In the genomic region with DNA sequence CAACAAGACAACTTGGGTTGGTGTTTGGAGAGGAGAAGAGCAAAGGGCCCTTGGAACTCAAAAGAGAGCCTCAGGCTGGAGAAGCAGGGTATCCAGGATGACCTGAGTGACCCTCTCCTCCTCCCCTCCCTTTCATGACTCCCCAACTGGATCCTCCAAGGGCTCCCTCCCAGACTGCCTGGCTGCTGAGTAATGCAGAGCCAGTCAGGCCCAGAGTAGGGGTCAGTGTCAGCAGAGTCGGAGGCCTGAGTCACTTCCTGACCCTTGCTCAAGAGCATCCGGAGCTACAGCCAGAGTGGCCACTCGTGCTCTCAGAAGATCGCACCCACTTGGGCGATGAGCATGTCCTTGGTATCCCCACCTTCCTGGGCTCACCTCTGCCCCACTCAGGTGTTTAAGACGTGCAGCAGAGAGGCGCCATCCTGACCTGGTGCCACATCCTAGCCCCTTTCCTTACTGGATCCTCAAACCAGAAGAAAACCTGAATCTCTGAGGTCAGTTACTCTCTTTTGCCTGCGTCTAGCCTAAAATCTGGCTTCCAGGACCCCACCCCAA, we compare ENCODE assay signal across 1 cellular context.
TF ChIP-seq lines count a peak whose summit lies in the region.

No MANE protein-coding gene starts in this region.

TF ChIP-seq in HepG2, 621 proteins besides CTCF, POLR2A, EP300 and RAD21 (continued from another document and continues in another):
- TF ChIP-seq, protein P1, sequence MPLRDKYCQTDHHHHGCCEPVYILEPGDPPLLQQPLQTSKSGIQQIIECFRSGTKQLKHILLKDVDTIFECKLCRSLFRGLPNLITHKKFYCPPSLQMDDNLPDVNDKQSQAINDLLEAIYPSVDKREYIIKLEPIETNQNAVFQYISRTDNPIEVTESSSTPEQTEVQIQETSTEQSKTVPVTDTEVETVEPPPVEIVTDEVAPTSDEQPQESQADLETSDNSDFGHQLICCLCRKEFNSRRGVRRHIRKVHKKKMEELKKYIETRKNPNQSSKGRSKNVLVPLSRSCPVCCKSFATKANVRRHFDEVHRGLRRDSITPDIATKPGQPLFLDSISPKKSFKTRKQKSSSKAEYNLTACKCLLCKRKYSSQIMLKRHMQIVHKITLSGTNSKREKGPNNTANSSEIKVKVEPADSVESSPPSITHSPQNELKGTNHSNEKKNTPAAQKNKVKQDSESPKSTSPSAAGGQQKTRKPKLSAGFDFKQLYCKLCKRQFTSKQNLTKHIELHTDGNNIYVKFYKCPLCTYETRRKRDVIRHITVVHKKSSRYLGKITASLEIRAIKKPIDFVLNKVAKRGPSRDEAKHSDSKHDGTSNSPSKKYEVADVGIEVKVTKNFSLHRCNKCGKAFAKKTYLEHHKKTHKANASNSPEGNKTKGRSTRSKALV (CRISPR knock-in tag; IDR thresholded peaks at IDR 0.05), result no peak
- TF ChIP-seq ZSCAN31 (CRISPR knock-in tag; IDR thresholded peaks at IDR 0.05; ENCODE audit: low read depth) (no peak), ZNF780A (CRISPR knock-in tag; IDR thresholded peaks at IDR 0.05) (no peak), FOXJ3 (CRISPR knock-in tag; IDR thresholded peaks at IDR 0.05; ENCODE audit: borderline replicate concordance) (no peak), NRL (CRISPR knock-in tag; IDR thresholded peaks at IDR 0.05; ENCODE audit: borderline replicate concordance) (no peak; the same call in none of the 2 replicates), NFE2L1 (CRISPR knock-in tag; IDR thresholded peaks at IDR 0.05; ENCODE audit: borderline replicate concordance) (no peak), HNRNPUL1 (IDR thresholded peaks at IDR 0.05; ENCODE audit: low read depth, low read length) (no peak), ZNF138 (CRISPR knock-in tag; IDR thresholded peaks at IDR 0.05; ENCODE audit: low read depth) (no peak), NFE2L2 (IDR thresholded peaks at IDR 0.05; ENCODE audit: low read length) (no peak), SMAD9 (CRISPR knock-in tag; IDR thresholded peaks at IDR 0.05) (no peak), HMGA1 (CRISPR knock-in tag; conservative IDR thresholded peaks at IDR 0.05) (no peak), ATRX (CRISPR knock-in tag; IDR thresholded peaks at IDR 0.05; ENCODE audit: borderline replicate concordance) (no peak), CHD4 (IDR thresholded peaks at IDR 0.05; ENCODE audit: borderline replicate concordance, low read length) (no peak), CCAR2 (optimal IDR thresholded peaks at IDR 0.05; ENCODE audit: low read depth, low read length) (no peak), ZNF24 (IDR thresholded peaks at IDR 0.05) (no peak), ONECUT2 (CRISPR knock-in tag; IDR thresholded peaks at IDR 0.05) (no peak), ZNF3 (CRISPR knock-in tag; IDR thresholded peaks at IDR 0.05) (no peak), TP53 (CRISPR knock-in tag; conservative IDR thresholded peaks at IDR 0.05) (no peak), SMYD3 (CRISPR knock-in tag; IDR thresholded peaks at IDR 0.05) (0 out of 2 replicates have a peak, but pooled peaks have one; percentile 55), REPIN1 (CRISPR knock-in tag; IDR thresholded peaks at IDR 0.05; ENCODE audit: borderline replicate concordance, low read depth) (no peak), GZF1 (CRISPR knock-in tag; IDR thresholded peaks at IDR 0.05) (no peak), SMARCE1 (IDR thresholded peaks at IDR 0.05; ENCODE audit: borderline replicate concordance) (no peak), TBL1XR1 (IDR thresholded peaks at IDR 0.05; ENCODE audit: borderline replicate concordance, low read length, partially characterized antibody) (peak; percentile 46), TEAD2 (CRISPR knock-in tag; IDR thresholded peaks at IDR 0.05) (no peak), JDP2 (CRISPR knock-in tag; IDR thresholded peaks at IDR 0.05; ENCODE audit: borderline replicate concordance) (no peak), RBAK (CRISPR knock-in tag; IDR thresholded peaks at IDR 0.05) (no peak), SALL1 (CRISPR knock-in tag; IDR thresholded peaks at IDR 0.05) (peak; percentile 89), TGIF2 (CRISPR knock-in tag; IDR thresholded peaks at IDR 0.05) (no peak), YEATS4 (CRISPR knock-in tag; IDR thresholded peaks at IDR 0.05; ENCODE audit: borderline replicate concordance) (no peak), ZFP82 (CRISPR knock-in tag; IDR thresholded peaks at IDR 0.05; ENCODE audit: borderline replicate concordance) (no peak), NFRKB (IDR thresholded peaks at IDR 0.05) (no peak), RFXANK (CRISPR knock-in tag; IDR thresholded peaks at IDR 0.05) (no peak), HNRNPL (IDR thresholded peaks at IDR 0.05; ENCODE audit: low read depth, low read length) (no peak), ZNF30 (CRISPR knock-in tag; IDR thresholded peaks at IDR 0.05) (no peak), PLRG1 (conservative IDR thresholded peaks at IDR 0.05) (no peak), HHEX (CRISPR knock-in tag; IDR thresholded peaks at IDR 0.05) (no peak), BCL6 (CRISPR knock-in tag; IDR thresholded peaks at IDR 0.05) (peak; percentile 48; the same call in 1 of the 2 replicates), RNF2 (conservative IDR thresholded peaks at IDR 0.05; ENCODE audit: low read depth) (no peak)
- TF ChIP-seq, protein P2, sequence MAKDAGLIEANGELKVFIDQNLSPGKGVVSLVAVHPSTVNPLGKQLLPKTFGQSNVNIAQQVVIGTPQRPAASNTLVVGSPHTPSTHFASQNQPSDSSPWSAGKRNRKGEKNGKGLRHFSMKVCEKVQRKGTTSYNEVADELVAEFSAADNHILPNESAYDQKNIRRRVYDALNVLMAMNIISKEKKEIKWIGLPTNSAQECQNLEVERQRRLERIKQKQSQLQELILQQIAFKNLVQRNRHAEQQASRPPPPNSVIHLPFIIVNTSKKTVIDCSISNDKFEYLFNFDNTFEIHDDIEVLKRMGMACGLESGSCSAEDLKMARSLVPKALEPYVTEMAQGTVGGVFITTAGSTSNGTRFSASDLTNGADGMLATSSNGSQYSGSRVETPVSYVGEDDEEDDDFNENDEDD (CRISPR knock-in tag; IDR thresholded peaks at IDR 0.05; ENCODE audit: borderline replicate concordance), result no peak
- TF ChIP-seq, protein P3, sequence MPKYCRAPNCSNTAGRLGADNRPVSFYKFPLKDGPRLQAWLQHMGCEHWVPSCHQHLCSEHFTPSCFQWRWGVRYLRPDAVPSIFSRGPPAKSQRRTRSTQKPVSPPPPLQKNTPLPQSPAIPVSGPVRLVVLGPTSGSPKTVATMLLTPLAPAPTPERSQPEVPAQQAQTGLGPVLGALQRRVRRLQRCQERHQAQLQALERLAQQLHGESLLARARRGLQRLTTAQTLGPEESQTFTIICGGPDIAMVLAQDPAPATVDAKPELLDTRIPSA (CRISPR knock-in tag; IDR thresholded peaks at IDR 0.05; ENCODE audit: borderline replicate concordance), result no peak
- TF ChIP-seq, protein P4, sequence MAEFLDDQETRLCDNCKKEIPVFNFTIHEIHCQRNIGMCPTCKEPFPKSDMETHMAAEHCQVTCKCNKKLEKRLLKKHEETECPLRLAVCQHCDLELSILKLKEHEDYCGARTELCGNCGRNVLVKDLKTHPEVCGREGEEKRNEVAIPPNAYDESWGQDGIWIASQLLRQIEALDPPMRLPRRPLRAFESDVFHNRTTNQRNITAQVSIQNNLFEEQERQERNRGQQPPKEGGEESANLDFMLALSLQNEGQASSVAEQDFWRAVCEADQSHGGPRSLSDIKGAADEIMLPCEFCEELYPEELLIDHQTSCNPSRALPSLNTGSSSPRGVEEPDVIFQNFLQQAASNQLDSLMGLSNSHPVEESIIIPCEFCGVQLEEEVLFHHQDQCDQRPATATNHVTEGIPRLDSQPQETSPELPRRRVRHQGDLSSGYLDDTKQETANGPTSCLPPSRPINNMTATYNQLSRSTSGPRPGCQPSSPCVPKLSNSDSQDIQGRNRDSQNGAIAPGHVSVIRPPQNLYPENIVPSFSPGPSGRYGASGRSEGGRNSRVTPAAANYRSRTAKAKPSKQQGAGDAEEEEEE (CRISPR knock-in tag; IDR thresholded peaks at IDR 0.05; ENCODE audit: borderline replicate concordance), result no peak
- TF ChIP-seq, protein P5, sequence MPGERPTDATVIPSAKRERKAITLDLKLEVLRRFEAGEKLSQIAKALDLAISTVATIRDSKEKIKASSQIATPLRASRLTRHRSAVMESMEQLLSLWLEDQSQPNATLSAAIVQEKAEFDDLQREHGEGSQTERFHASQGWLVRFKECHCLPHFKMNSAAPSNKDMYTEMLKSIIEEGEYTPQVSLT (CRISPR knock-in tag; IDR thresholded peaks at IDR 0.05; ENCODE audit: borderline replicate concordance, low read depth), result no peak
- TF ChIP-seq, protein P6, sequence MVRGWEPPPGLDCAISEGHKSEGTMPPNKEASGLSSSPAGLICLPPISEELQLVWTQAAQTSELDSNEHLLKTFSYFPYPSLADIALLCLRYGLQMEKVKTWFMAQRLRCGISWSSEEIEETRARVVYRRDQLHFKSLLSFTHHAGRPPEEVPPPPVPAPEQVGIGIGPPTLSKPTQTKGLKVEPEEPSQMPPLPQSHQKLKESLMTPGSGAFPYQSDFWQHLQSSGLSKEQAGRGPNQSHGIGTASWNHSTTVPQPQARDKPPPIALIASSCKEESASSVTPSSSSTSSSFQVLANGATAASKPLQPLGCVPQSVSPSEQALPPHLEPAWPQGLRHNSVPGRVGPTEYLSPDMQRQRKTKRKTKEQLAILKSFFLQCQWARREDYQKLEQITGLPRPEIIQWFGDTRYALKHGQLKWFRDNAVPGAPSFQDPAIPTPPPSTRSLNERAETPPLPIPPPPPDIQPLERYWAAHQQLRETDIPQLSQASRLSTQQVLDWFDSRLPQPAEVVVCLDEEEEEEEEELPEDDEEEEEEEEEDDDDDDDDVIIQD (CRISPR knock-in tag; IDR thresholded peaks at IDR 0.05; ENCODE audit: low read depth), result peak; percentile 79
- TF ChIP-seq, protein P7, sequence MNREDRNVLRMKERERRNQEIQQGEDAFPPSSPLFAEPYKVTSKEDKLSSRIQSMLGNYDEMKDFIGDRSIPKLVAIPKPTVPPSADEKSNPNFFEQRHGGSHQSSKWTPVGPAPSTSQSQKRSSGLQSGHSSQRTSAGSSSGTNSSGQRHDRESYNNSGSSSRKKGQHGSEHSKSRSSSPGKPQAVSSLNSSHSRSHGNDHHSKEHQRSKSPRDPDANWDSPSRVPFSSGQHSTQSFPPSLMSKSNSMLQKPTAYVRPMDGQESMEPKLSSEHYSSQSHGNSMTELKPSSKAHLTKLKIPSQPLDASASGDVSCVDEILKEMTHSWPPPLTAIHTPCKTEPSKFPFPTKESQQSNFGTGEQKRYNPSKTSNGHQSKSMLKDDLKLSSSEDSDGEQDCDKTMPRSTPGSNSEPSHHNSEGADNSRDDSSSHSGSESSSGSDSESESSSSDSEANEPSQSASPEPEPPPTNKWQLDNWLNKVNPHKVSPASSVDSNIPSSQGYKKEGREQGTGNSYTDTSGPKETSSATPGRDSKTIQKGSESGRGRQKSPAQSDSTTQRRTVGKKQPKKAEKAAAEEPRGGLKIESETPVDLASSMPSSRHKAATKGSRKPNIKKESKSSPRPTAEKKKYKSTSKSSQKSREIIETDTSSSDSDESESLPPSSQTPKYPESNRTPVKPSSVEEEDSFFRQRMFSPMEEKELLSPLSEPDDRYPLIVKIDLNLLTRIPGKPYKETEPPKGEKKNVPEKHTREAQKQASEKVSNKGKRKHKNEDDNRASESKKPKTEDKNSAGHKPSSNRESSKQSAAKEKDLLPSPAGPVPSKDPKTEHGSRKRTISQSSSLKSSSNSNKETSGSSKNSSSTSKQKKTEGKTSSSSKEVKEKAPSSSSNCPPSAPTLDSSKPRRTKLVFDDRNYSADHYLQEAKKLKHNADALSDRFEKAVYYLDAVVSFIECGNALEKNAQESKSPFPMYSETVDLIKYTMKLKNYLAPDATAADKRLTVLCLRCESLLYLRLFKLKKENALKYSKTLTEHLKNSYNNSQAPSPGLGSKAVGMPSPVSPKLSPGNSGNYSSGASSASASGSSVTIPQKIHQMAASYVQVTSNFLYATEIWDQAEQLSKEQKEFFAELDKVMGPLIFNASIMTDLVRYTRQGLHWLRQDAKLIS (CRISPR knock-in tag; IDR thresholded peaks at IDR 0.05), result no peak
- TF ChIP-seq, protein P8, sequence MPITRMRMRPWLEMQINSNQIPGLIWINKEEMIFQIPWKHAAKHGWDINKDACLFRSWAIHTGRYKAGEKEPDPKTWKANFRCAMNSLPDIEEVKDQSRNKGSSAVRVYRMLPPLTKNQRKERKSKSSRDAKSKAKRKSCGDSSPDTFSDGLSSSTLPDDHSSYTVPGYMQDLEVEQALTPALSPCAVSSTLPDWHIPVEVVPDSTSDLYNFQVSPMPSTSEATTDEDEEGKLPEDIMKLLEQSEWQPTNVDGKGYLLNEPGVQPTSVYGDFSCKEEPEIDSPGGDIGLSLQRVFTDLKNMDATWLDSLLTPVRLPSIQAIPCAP (CRISPR knock-in tag; IDR thresholded peaks at IDR 0.05; ENCODE audit: low read depth), result no peak
- TF ChIP-seq, protein P9, sequence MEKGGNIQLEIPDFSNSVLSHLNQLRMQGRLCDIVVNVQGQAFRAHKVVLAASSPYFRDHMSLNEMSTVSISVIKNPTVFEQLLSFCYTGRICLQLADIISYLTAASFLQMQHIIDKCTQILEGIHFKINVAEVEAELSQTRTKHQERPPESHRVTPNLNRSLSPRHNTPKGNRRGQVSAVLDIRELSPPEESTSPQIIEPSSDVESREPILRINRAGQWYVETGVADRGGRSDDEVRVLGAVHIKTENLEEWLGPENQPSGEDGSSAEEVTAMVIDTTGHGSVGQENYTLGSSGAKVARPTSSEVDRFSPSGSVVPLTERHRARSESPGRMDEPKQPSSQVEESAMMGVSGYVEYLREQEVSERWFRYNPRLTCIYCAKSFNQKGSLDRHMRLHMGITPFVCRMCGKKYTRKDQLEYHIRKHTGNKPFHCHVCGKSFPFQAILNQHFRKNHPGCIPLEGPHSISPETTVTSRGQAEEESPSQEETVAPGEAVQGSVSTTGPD (CRISPR knock-in tag; IDR thresholded peaks at IDR 0.05), result no peak
- TF ChIP-seq, protein P10, sequence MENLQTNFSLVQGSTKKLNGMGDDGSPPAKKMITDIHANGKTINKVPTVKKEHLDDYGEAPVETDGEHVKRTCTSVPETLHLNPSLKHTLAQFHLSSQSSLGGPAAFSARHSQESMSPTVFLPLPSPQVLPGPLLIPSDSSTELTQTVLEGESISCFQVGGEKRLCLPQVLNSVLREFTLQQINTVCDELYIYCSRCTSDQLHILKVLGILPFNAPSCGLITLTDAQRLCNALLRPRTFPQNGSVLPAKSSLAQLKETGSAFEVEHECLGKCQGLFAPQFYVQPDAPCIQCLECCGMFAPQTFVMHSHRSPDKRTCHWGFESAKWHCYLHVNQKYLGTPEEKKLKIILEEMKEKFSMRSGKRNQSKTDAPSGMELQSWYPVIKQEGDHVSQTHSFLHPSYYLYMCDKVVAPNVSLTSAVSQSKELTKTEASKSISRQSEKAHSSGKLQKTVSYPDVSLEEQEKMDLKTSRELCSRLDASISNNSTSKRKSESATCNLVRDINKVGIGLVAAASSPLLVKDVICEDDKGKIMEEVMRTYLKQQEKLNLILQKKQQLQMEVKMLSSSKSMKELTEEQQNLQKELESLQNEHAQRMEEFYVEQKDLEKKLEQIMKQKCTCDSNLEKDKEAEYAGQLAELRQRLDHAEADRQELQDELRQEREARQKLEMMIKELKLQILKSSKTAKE (CRISPR knock-in tag; IDR thresholded peaks at IDR 0.05; ENCODE audit: borderline replicate concordance), result peak; percentile 76
